ENCODE assay signal across 8 cellular contexts in genomic region chr1:44031051-44031899, GRCh38. TPM values are rescaled to one million over a fixed set of nuclear protein-coding genes. Genes with fewer than 3 reads are reported as not detected.
DNase-seq lines count a peak whose midpoint lies in the region; ATAC-seq and TF ChIP-seq lines count a peak whose summit lies in the region.

Gene SLC6A9 (minus strand): TSS chr1:44031462. CDS start chr1:44024277, 7,185 bp downstream.

- POLR2A ChIA-PET in GM10248 (lab: Yijun Ruan, JAX), result interaction anchor here (0.6 kb wide), 1 partner anchor 619 kb away, joined by 5 read pairs; no protein-coding TSS in a partner anchor

- H3K4me3 ChIP-seq in esophagus muscularis mucosa, result peak within 1 kb of the TSS; percentile 67 to 86 (median 80)
- H3K4me3 ChIP-seq in suprapubic skin, result peak within 1 kb of the TSS; percentile 81

- H3K36me3 Mint-ChIP-seq in natural killer cell, result no peaks in the 10 kb centered on the region

- WGBS in esophagus muscularis mucosa, result 11% methylated on average over 25 of the region's 55 CpGs
- WGBS in suprapubic skin, result 3% methylated on average over 35 of the region's 55 CpGs

- intact Hi-C loops in esophagus muscularis mucosa (cut with DNase I) (loop anchor here (5.0 to 10.0 kb wide), 2 partner anchors 39 to 266 kb away; partner anchors contain the start of gene CCDC24), natural killer cell (cut with micrococcal nuclease) (no loop called here)

- peak in 1 of 3 donors; percentile 13 for ATAC-seq in natural killer cell
- no peak for ATAC-seq in GM21390 (IDR thresholded peaks at IDR 0.05; ENCODE audit: unreplicated experiment)

- H3K9me3 ChIP-seq in ES-I3 (ENCODE audit: control insufficient read depth, insufficient read depth, low read length) (no peaks in the 10 kb centered on the region), esophagus muscularis mucosa (no peaks in the 10 kb centered on the region), suprapubic skin (no peaks in the 10 kb centered on the region)

- TF ChIP-seq EP300 in esophagus muscularis mucosa (IDR thresholded peaks at IDR 0.05) (no peak), suprapubic skin (IDR thresholded peaks at IDR 0.05) (no peak)

- H3K36me3 ChIP-seq in ES-I3 (ENCODE audit: insufficient read depth, low read length), result no peaks in the 10 kb centered on the region
- no peaks in the 10 kb centered on the region for H3K36me3 ChIP-seq in esophagus muscularis mucosa
- no peaks in the 10 kb centered on the region for H3K36me3 ChIP-seq in suprapubic skin

- no peak for TF ChIP-seq CTCF in esophagus muscularis mucosa (IDR thresholded peaks at IDR 0.05)
- TF ChIP-seq CTCF in natural killer cell (IDR thresholded peaks at IDR 0.05), result no peak
- TF ChIP-seq CTCF in suprapubic skin (IDR thresholded peaks at IDR 0.05), result no peak
- no peak for TF ChIP-seq CTCF in GM10248 (IDR thresholded peaks at IDR 0.05; ENCODE audit: control extremely low read depth, extremely low read depth, low read depth, missing control alignments)

- H3K4me1 ChIP-seq in ES-I3 (ENCODE audit: insufficient read depth, low read length) (peaks cover 15% of the 10 kb centered on the region), esophagus muscularis mucosa (peaks cover 19 to 69% (median 56%) of the 10 kb centered on the region in 4 donors), suprapubic skin (peaks cover 58% of the 10 kb centered on the region)

- peak; percentile 53 for DNase-seq in NCI-H2227 treated with DMSO at 0.1 percent for 48 hours (lab: John Stamatoyannopoulos, UW)
- DNase-seq in activated T-cell treated with anti-CD3 and anti-CD28 coated beads for 48 hours (ENCODE audit: low read depth), result peak; percentile 44
- DNase-seq in esophagus muscularis mucosa (ENCODE audit: extremely low spot score), result no peak
- no peak for DNase-seq in natural killer cell
- peak in 1 of 2 donors; percentile 76 for DNase-seq in suprapubic skin (ENCODE audit: low spot score in 2 of 2)
- DNase-seq in GM10248 (ENCODE audit: extremely low spot score), result no peak

- H3K4me1 Mint-ChIP-seq in natural killer cell, result peaks cover 13 to 20% of the 10 kb centered on the region in 2 donors

- H3K27ac Mint-ChIP-seq in natural killer cell, result peak within 1 kb of the TSS; percentile 11 to 74

- TF ChIP-seq POLR2A in esophagus muscularis mucosa (IDR thresholded peaks at IDR 0.05; ENCODE audit: low read depth), result no peak
- TF ChIP-seq POLR2A in suprapubic skin (IDR thresholded peaks at IDR 0.05), result no peak

- H3K27me3 Mint-ChIP-seq in natural killer cell (ENCODE audit: low read depth in 2 of 2), result peaks cover 0 to 2% of the 10 kb centered on the region in 2 donors

- H3K9me3 Mint-ChIP-seq in natural killer cell, result no peaks in the 10 kb centered on the region

- H3K27ac ChIP-seq in esophagus muscularis mucosa (replicated peaks in 1 of 4) (peak within 1 kb of the TSS; percentile 86 to 90 (median 88)), suprapubic skin (peak within 1 kb of the TSS; percentile 89)

- H3K27me3 ChIP-seq in esophagus muscularis mucosa (no peaks in the 10 kb centered on the region), suprapubic skin (no peaks in the 10 kb centered on the region)

- H3K4me3 Mint-ChIP-seq in natural killer cell, result peak within 1 kb of the TSS; percentile 83

- H3K9ac ChIP-seq in ES-I3 (ENCODE audit: low read depth, low read length), result peak within 1 kb of the TSS; percentile 69

- CTCF ChIA-PET in GM10248 (lab: Yijun Ruan, JAX), result interaction anchor here (1.0 to 8.4 kb wide), 7 partner anchors 9 to 97 kb away, joined by 3 to 169 read pairs (median 4); no protein-coding TSS in a partner anchor

RNA-seq across cellular contexts. Expression of gene SLC6A9, which starts in this region (rescaled TPM):
- total RNA-seq in esophagus muscularis mucosa (10 to 100 TPM in 2 of 4 donors, 1 to 10 TPM in 2; 5.2 to 17.9 (median 7.8) TPM), natural killer cell (under 1 TPM in 2 of 3 donors, not detected in 1; 0.29 to 0.55 TPM), suprapubic skin (10 to 100 TPM; 59.2 to 95.4 (median 84.5) TPM)

Comparison
In these comparisons a context has a peak if more than half of its experiments do, and no peak if none do; other contexts are left out.
1. RNA of gene SLC6A9 (total RNA-seq): 59.2 to 95.4 TPM in suprapubic skin and 5.2 to 17.9 TPM in esophagus muscularis mucosa; 0.29 to 0.55 TPM in natural killer cell; every median in the first group is over 4 times any median in the second.
2. DNase-seq: peak in NCI-H2227 treated with DMSO at 0.1 percent for 48 hours (single experiment) and activated T-cell treated with anti-CD3 and anti-CD28 coated beads for 48 hours (single experiment); none in esophagus muscularis mucosa (single experiment), natural killer cell (single experiment) and GM10248 (single experiment).